ENCODE assay signal across 7 cellular contexts in genomic region chr1:171740987-171741871, GRCh38. TPM values are rescaled to one million over a fixed set of nuclear protein-coding genes. Genes with fewer than 3 reads are reported as not detected.
DNase-seq lines count a peak whose midpoint lies in the region; ATAC-seq and TF ChIP-seq lines count a peak whose summit lies in the region.

No MANE protein-coding gene starts in this region.

- no peaks in the 10 kb centered on the region for H3K27me3 ChIP-seq in endocrine pancreas (ENCODE audit: control insufficient read depth, insufficient read depth, low read length)

- H3K4me1 Mint-ChIP-seq in activated CD4-positive, alpha-beta memory T cell treated with anti-CD3 and anti-CD28 coated beads for 36 hours (ENCODE audit: low read depth): peaks cover 48% of the 10 kb centered on the region
- peaks cover 32% of the 10 kb centered on the region for H3K4me1 Mint-ChIP-seq in mesothelial cell of epicardium

- H3K36me3 Mint-ChIP-seq in activated CD4-positive, alpha-beta memory T cell treated with anti-CD3 and anti-CD28 coated beads for 36 hours: peaks cover 10% of the 10 kb centered on the region
- peaks cover 7% of the 10 kb centered on the region for H3K36me3 Mint-ChIP-seq in mesothelial cell of epicardium

- H3K4me1 ChIP-seq in endocrine pancreas (ENCODE audit: control insufficient read depth, insufficient read depth, low read length): peaks cover 28% of the 10 kb centered on the region

- H3K9me3 ChIP-seq in endocrine pancreas (ENCODE audit: control insufficient read depth, low read length): no peaks in the 10 kb centered on the region

- no peaks in the 10 kb centered on the region for H3K36me3 ChIP-seq in endocrine pancreas (ENCODE audit: control insufficient read depth, insufficient read depth, low read length)

- POLR2A ChIA-PET in activated CD4-positive, alpha-beta memory T cell treated with anti-CD3 and anti-CD28 coated beads for 36 hours (lab: Charles Lee): interaction anchor here (1.0 to 3.1 kb wide), 4 partner anchors 40 to 255 kb away, joined by 3 to 9 read pairs (median 6); partner anchors contain the start of genes METTL13 and PRRC2C

- peak overlapping the region; percentile 100 for H3K27ac Mint-ChIP-seq in activated CD4-positive, alpha-beta memory T cell treated with anti-CD3 and anti-CD28 coated beads for 36 hours
- H3K27ac Mint-ChIP-seq in mesothelial cell of epicardium: peak overlapping the region; percentile 100

- no peak for TF ChIP-seq CTCF in mesothelial cell of epicardium (IDR thresholded peaks at IDR 0.05; ENCODE audit: unreplicated experiment)

- DNase-seq in NCI-H69 (lab: John Stamatoyannopoulos, UW): peak; percentile 81
- DNase-seq in activated CD4-positive, alpha-beta memory T cell treated with anti-CD3 and anti-CD28 coated beads for 36 hours: peak; percentile 70
- DNase-seq in mesothelial cell of epicardium (ENCODE audit: low spot score in 2 of 2, unreplicated experiment in 2 of 2): peak in 1 of 2 experiments; percentile 43
- peak; percentile 28 for DNase-seq in stimulated activated naive CD4-positive, alpha-beta T cell treated with Interleukin-2 at 50 U/mL for 16 hours (lab: John Stamatoyannopoulos, UW)

- no peaks in the 10 kb centered on the region for H3K27me3 Mint-ChIP-seq in activated CD4-positive, alpha-beta memory T cell treated with anti-CD3 and anti-CD28 coated beads for 36 hours
- no peaks in the 10 kb centered on the region for H3K27me3 Mint-ChIP-seq in mesothelial cell of epicardium (ENCODE audit: low read depth)

- no peaks in the 10 kb centered on the region for H3K9me3 Mint-ChIP-seq in activated CD4-positive, alpha-beta memory T cell treated with anti-CD3 and anti-CD28 coated beads for 36 hours
- H3K9me3 Mint-ChIP-seq in mesothelial cell of epicardium: no peaks in the 10 kb centered on the region

- CTCF ChIA-PET in activated CD4-positive, alpha-beta memory T cell treated with anti-CD3 and anti-CD28 coated beads for 36 hours (lab: Charles Lee): interaction anchor here (1.0 to 3.0 kb wide), 5 partner anchors 23 to 256 kb away, joined by 3 to 8 read pairs (median 6); partner anchors contain the start of gene PRRC2C

- H3K9ac ChIP-seq in endocrine pancreas (ENCODE audit: control insufficient read depth, insufficient read depth, low read length): peak overlapping the region; percentile 90

- H3K4me3 ChIP-seq in endocrine pancreas (ENCODE audit: control insufficient read depth, insufficient read depth, low read length): peak overlapping the region; percentile 94

- ATAC-seq in GM18499 (IDR thresholded peaks at IDR 0.05; ENCODE audit: insufficient read depth, unreplicated experiment): peak; percentile 21
- peak; percentile 26 for ATAC-seq in HG02973 (IDR thresholded peaks at IDR 0.05; ENCODE audit: unreplicated experiment)

- peak overlapping the region; percentile 99 for H3K4me3 Mint-ChIP-seq in activated CD4-positive, alpha-beta memory T cell treated with anti-CD3 and anti-CD28 coated beads for 36 hours
- H3K4me3 Mint-ChIP-seq in mesothelial cell of epicardium: peak overlapping the region; percentile 100

- intact Hi-C loops in activated CD4-positive, alpha-beta memory T cell treated with anti-CD3 and anti-CD28 coated beads for 36 hours (cut with micrococcal nuclease): loop anchor here (1.0 to 10.0 kb wide), 7 partner anchors 86 to 1946 kb away; partner anchors contain the start of genes DNM3, METTL18, PRRC2C and SCYL3

RNA-seq across cellular contexts. Expression of gene VAMP4, which starts 0.6 kb away (rescaled TPM):
- total RNA-seq in activated CD4-positive, alpha-beta memory T cell treated with anti-CD3 and anti-CD28 coated beads for 36 hours: 10 to 100 TPM; 13.2 to 14.2 TPM
- total RNA-seq in mesothelial cell of epicardium: 8.1 to 8.5 TPM (median 8.4 TPM) in 3 replicates

RNA-seq across cellular contexts. Expression of gene METTL13, which starts 40.2 kb away (rescaled TPM):
- total RNA-seq in activated CD4-positive, alpha-beta memory T cell treated with anti-CD3 and anti-CD28 coated beads for 36 hours: 10 to 100 TPM; 45.6 to 49.8 TPM
- 27.4 to 32.5 TPM (median 30.2 TPM) in 3 replicates for total RNA-seq in mesothelial cell of epicardium
